22 cellular contexts compared by ENCODE assay signal in genomic region chr7:63087575-63088190, GRCh38.
"Had no signal": no experiment of that assay in that cellular context is flagged by ENCODE, and none has a peak within 500 bp of the region (broad histone marks: within the 10 kb centered on the region; RNA-seq: fewer than 3 reads in every experiment).

No MANE protein-coding gene starts in this region.

- FAIRE-seq: HTR-8/SVneo, RCC 7860 had no signal

- H3K4me3 ChIP-seq: MG63, SJSA1, SK-N-MC had no signal

- H3K27ac ChIP-seq: SJSA1, SK-N-MC had no signal

- H3K36me3 ChIP-seq: MG63, SJSA1 had no signal

- H3K4me1 ChIP-seq: SJSA1 had no signal

- H3K27me3 ChIP-seq: MG63, SJSA1 had no signal

- DNase-seq: Karpas-422, KG1, MG63, NCI-H1092 treated with DMSO at 0.1 percent for 48 hours, NCI-H1436, NCI-H187, NCI-H2029, NCI-H2081 treated with DMSO at 0.1 percent for 48 hours, NCI-H2171, NCI-H226, NCI-H446, NCI-H510A, NCI-H524 treated with DMSO at 0.1 percent for 48 hours, NCI-H69, NCI-H774, Right ventricle myocardium superior, RPMI8226, SIG-M5 had no signal

- H3K9me3 ChIP-seq: MG63 had no signal
